ENCODE assay signal across 1 cellular context in genomic region chr13:82747331-82747730, GRCh38.
TF ChIP-seq lines count a peak whose summit lies in the region.

No MANE protein-coding gene starts in this region.

TF ChIP-seq in WTC11, 78 proteins besides CTCF, POLR2A, EP300 and RAD21 (continued from another document):
- TF ChIP-seq ZSCAN18 (CRISPR knock-in tag; IDR thresholded peaks at IDR 0.05) = no peak
- TF ChIP-seq HMGA2 (CRISPR knock-in tag; IDR thresholded peaks at IDR 0.05) = no peak
- no peak for TF ChIP-seq ERG (CRISPR knock-in tag; IDR thresholded peaks at IDR 0.05)
TF ChIP-seq in WTC11: peak in this region for 0.
